In the genomic region with DNA sequence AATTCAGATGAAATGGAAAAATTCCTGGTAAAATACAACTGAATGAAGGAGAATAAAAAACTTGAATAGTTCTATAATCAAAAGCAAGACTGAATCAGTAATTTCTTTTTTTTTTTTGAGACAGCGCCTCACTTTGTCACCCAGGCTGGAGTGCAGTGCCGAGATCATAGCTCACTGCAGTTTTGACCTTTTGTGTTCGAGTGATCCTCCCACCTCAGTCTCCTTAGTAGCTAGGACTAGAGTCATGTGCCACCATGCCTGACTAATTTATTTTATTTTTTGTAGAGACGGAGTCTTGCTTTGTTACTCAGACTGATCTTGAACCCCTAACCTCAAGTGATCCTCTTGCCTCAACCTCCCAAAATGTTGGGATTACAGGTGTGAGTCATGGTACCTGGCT, we compare ENCODE assay signal across 25 cellular contexts.
"Had no signal": no experiment of that assay in that cellular context is flagged by ENCODE, and none has a peak within 500 bp of the region (broad histone marks: within the 10 kb centered on the region; RNA-seq: fewer than 3 reads in every experiment).

No MANE protein-coding gene starts in this region.

- H3K4me2 ChIP-seq: hepatocyte had no signal

- H3K4me3 ChIP-seq: breast epithelium, gastroesophageal sphincter, hepatocyte, left ventricle myocardium inferior, lung, mucosa of descending colon, ovary, sigmoid colon, tibial nerve had no signal

- H3K9me3 ChIP-seq: breast epithelium, gastroesophageal sphincter, mucosa of descending colon, ovary, sigmoid colon, tibial nerve had no signal

- H3K27me3 ChIP-seq: breast epithelium, gastroesophageal sphincter, hepatocyte, ovary, sigmoid colon, tibial nerve had no signal

- H3K9me3 Mint-ChIP-seq: activated naive CD4-positive, alpha-beta T cell treated with anti-CD3 and anti-CD28 coated beads, Interleukin-2, amount 10 ng/mL, durations not matched to agents 7 days and 5 days; activated T-helper 1 cell treated with anti-CD3 and anti-CD28 coated beads, Interleukin-12 subunit alpha, Interleukin-12 subunit beta, Interleukin-2, Interleukin-4 antibody, amounts not matched to agents 30 ng/mL and 10 ng/mL and 1 ng/mL, durations not matched to agents 14 hours and 24 hours and 36 hours; stimulated activated naive B cell treated with anti-CD40 and anti-IgM and Interleukin-4, amounts not matched to agents 10 μg/mL and 1 μg/mL and 100 μg/mL, for 72 hours; WTC11 had no signal

- H3K27ac ChIP-seq: breast epithelium, gastroesophageal sphincter, hepatocyte, left ventricle myocardium inferior, ovary, sigmoid colon, tibial nerve had no signal

- H3K79me2 ChIP-seq: hepatocyte had no signal

- H3K4me1 ChIP-seq: breast epithelium, sigmoid colon, tibial nerve had no signal

- H3K27ac Mint-ChIP-seq: activated naive CD4-positive, alpha-beta T cell treated with anti-CD3 and anti-CD28 coated beads, Interleukin-2, amount 10 ng/mL, durations not matched to agents 7 days and 5 days; activated T-helper 1 cell treated with anti-CD3 and anti-CD28 coated beads, Interleukin-12 subunit alpha, Interleukin-12 subunit beta, Interleukin-2, Interleukin-4 antibody, amounts not matched to agents 30 ng/mL and 10 ng/mL and 1 ng/mL, durations not matched to agents 14 hours and 24 hours and 36 hours; nephron progenitor cell; progenitor cell of endocrine pancreas; stimulated activated naive B cell treated with anti-CD40 and anti-IgM and Interleukin-4, amounts not matched to agents 10 μg/mL and 1 μg/mL and 100 μg/mL, for 72 hours; WTC11 had no signal

- H3K36me3 ChIP-seq: breast epithelium, ovary had no signal

- DNase-seq: activated CD4-positive, alpha-beta T cell treated with anti-CD3 and anti-CD28 coated beads for 48 hours; activated gamma-delta T cell; activated naive CD4-positive, alpha-beta T cell treated with anti-CD3 and anti-CD28 coated beads, Interleukin-2, amount 10 ng/mL, durations not matched to agents 7 days and 5 days; amygdala; central memory CD4-positive, alpha-beta T cell; islet precursor cell; left ventricle myocardium inferior; mucosa of descending colon; nephron progenitor cell; ovary; sigmoid colon; small intestine; stimulated activated CD4-positive, alpha-beta T cell treated with anti-CD3 and anti-CD28 coated beads, Interleukin-4, amount 100 ng/mL, for 4 hours; stimulated activated CD8-positive, alpha-beta memory T cell treated with anti-CD3 and anti-CD28 coated beads, Interleukin-4, amount 100 ng/mL, for 48 hours; stimulated activated naive B cell treated with anti-CD40 and anti-IgM and Interleukin-4, amounts not matched to agents 10 μg/mL and 1 μg/mL and 100 μg/mL, for 72 hours; T-helper 2 cell had no signal

- H3K27me3 Mint-ChIP-seq: activated naive CD4-positive, alpha-beta T cell treated with anti-CD3 and anti-CD28 coated beads, Interleukin-2, amount 10 ng/mL, durations not matched to agents 7 days and 5 days; progenitor cell of endocrine pancreas; stimulated activated naive B cell treated with anti-CD40 and anti-IgM and Interleukin-4, amounts not matched to agents 10 μg/mL and 1 μg/mL and 100 μg/mL, for 72 hours had no signal

- H3K4me3 Mint-ChIP-seq: activated naive CD4-positive, alpha-beta T cell treated with anti-CD3 and anti-CD28 coated beads, Interleukin-2, amount 10 ng/mL, durations not matched to agents 7 days and 5 days; activated T-helper 1 cell treated with anti-CD3 and anti-CD28 coated beads, Interleukin-12 subunit alpha, Interleukin-12 subunit beta, Interleukin-2, Interleukin-4 antibody, amounts not matched to agents 30 ng/mL and 10 ng/mL and 1 ng/mL, durations not matched to agents 14 hours and 24 hours and 36 hours; nephron progenitor cell; stimulated activated naive B cell treated with anti-CD40 and anti-IgM and Interleukin-4, amounts not matched to agents 10 μg/mL and 1 μg/mL and 100 μg/mL, for 72 hours; WTC11 had no signal

- ATAC-seq: gastroesophageal sphincter, mucosa of descending colon, SK-N-SH treated with all-trans-retinoic acid at 6 μM for 48 hours, WTC11 had no signal

- H2AFZ ChIP-seq: hepatocyte had no signal
